In genomic region chr19:55283548-55284393, GRCh38 we compare ENCODE assay signal across 1 cellular context.
TF ChIP-seq lines count a peak whose summit lies in the region.

Gene BRSK1, plus strand, starts transcription at chr19:55283997. Its CDS starts 446 bp downstream, at chr19:55284443.

TF ChIP-seq in H1, 55 proteins besides CTCF, POLR2A, EP300 and RAD21 (continued from another document):
- TF ChIP-seq POLR2AphosphoS5 (IDR thresholded peaks at IDR 0.05; ENCODE audit: low read depth, low read length) (no peak), CTBP2 (IDR thresholded peaks at IDR 0.05; ENCODE audit: borderline replicate concordance, insufficient read depth, insufficient read length, low read length) (no peak), CHD1 (IDR thresholded peaks at IDR 0.05; ENCODE audit: low read depth, low read length) (no peak), PHF8 (conservative IDR thresholded peaks at IDR 0.05; ENCODE audit: low read depth, low read length) (no peak), CREB1 (IDR thresholded peaks at IDR 0.05) (peak; percentile 65), SP2 (IDR thresholded peaks at IDR 0.05; ENCODE audit: low read length) (no peak), RXRA (IDR thresholded peaks at IDR 0.05; ENCODE audit: insufficient read depth, low read depth, low read length) (no peak), KDM1A (IDR thresholded peaks at IDR 0.05; ENCODE audit: borderline replicate concordance, low read length) (peak; percentile 63; the same call in 1 of the 2 replicates), SIN3A (conservative IDR thresholded peaks at IDR 0.05 in 1 of 2, IDR thresholded peaks at IDR 0.05 in 1 of 2; ENCODE audit: low read depth in 1 of 2, low read length in 2 of 2) (no peak), TCF12 (IDR thresholded peaks at IDR 0.05; ENCODE audit: low read depth, low read length) (no peak), RNF2 (IDR thresholded peaks at IDR 0.05; ENCODE audit: borderline replicate concordance, low read depth, low read length, missing control alignments, poor library complexity, severe bottlenecking) (no peak)
